In genomic region chr1:44034976-44035716, GRCh38 we compare ENCODE assay signal across 21 cellular contexts. TPM values are rescaled to one million over a fixed set of nuclear protein-coding genes. Genes with fewer than 3 reads are reported as not detected.
A peak's percentile ranks its signal among the peaks of the same experiment; 100 is the strongest.
DNase-seq lines count a peak whose midpoint lies in the region; ATAC-seq and TF ChIP-seq lines count a peak whose summit lies in the region.
"Had no signal": no experiment of that assay in that cellular context is flagged by ENCODE, and none has a peak within 500 bp of the region (broad histone marks: within the 10 kb centered on the region; RNA-seq: fewer than 3 reads in every experiment).

No MANE protein-coding gene starts in this region.

- WGBS in esophagus squamous epithelium, 2 donors, result 82 to 94% methylated on average over 4 to 5 of the region's 11 CpGs

- TF ChIP-seq POLR2A in esophagus squamous epithelium (IDR thresholded peaks at IDR 0.05), result no peak
- no peak for TF ChIP-seq POLR2A in vagina (IDR thresholded peaks at IDR 0.05)

- H3K4me1 ChIP-seq in esophagus squamous epithelium (peaks cover 9 to 63% (median 35%) of the 10 kb centered on the region in 3 donors), vagina (peaks cover 27% of the 10 kb centered on the region)

- H3K27me3 ChIP-seq in esophagus squamous epithelium, result no peaks in the 10 kb centered on the region
- H3K27me3 ChIP-seq in vagina, result no peaks in the 10 kb centered on the region
- H3K27me3 ChIP-seq: foreskin keratinocyte, right lobe of liver had no signal

- DNase-seq in cardiac septum (ENCODE audit: low spot score), result peak; percentile 50
- no peak for DNase-seq in left cardiac atrium
- no peak for DNase-seq in esophagus squamous epithelium (lab: John Stamatoyannopoulos, UW)
- peak; percentile 65 for DNase-seq in posterior vena cava (ENCODE audit: low spot score)
- DNase-seq in vagina (ENCODE audit: extremely low spot score in 2 of 2), result no peak
- no peak for DNase-seq in natural killer cell
- DNase-seq in germinal center (ENCODE audit: low spot score), result no peak
- DNase-seq: activated CD4-positive, CD25-positive, alpha-beta regulatory T cell; activated naive CD8-positive, alpha-beta T cell treated with anti-CD3 and anti-CD28 coated beads, Interleukin-2, amount 50 U/mL, for 24 hours; foreskin keratinocyte; NCI-H2081; NCI-H510A; SHP77; stimulated activated CD4-positive, alpha-beta T cell treated with anti-CD3 and anti-CD28 coated beads, Interleukin-1b, Interleukin-23, amount 100 ng/mL, for 48 hours; T-helper 17 cell had no signal

- H3K27ac ChIP-seq in esophagus squamous epithelium (peak overlapping the region; percentile 26 to 71 (median 62)), vagina (peak overlapping the region; percentile 65)
- H3K27ac ChIP-seq: C4-2B, foreskin keratinocyte, HL-60, right lobe of liver had no signal

- H3K27ac Mint-ChIP-seq in natural killer cell, result no peak overlapping the region
- H3K27ac Mint-ChIP-seq in stimulated activated memory B cell treated with anti-CD40 and anti-IgM and Interleukin-4, amounts not matched to agents 10 μg/mL and 1 μg/mL and 100 μg/mL, for 72 hours, result no peak overlapping the region
- H3K27ac Mint-ChIP-seq: activated naive CD8-positive, alpha-beta T cell treated with anti-CD3 and anti-CD28 coated beads, Interleukin-2, amount 50 U/mL, for 24 hours; activated T-helper 17 cell treated with anti-CD3 and anti-CD28 coated beads, Interleukin-2, amount 50 U/mL, for 72 hours; natural killer cell treated with Interleukin-12 subunit alpha and Interleukin-12 subunit beta and Interleukin-15 and Interleukin-18, amount 100 ng/mL, for 72 hours had no signal

- H3K36me3 ChIP-seq in esophagus squamous epithelium (no peaks in the 10 kb centered on the region), vagina (no peaks in the 10 kb centered on the region)
- H3K36me3 ChIP-seq: right lobe of liver had no signal

- H3K36me3 Mint-ChIP-seq in natural killer cell, result no peaks in the 10 kb centered on the region
- H3K36me3 Mint-ChIP-seq in stimulated activated memory B cell treated with anti-CD40 and anti-IgM and Interleukin-4, amounts not matched to agents 10 μg/mL and 1 μg/mL and 100 μg/mL, for 72 hours, result no peaks in the 10 kb centered on the region
- H3K36me3 Mint-ChIP-seq: natural killer cell treated with Interleukin-12 subunit alpha and Interleukin-12 subunit beta and Interleukin-15 and Interleukin-18, amount 100 ng/mL, for 72 hours had no signal

- H3K4me3 ChIP-seq in esophagus squamous epithelium (no peak overlapping the region), vagina (no peak overlapping the region)
- H3K4me3 ChIP-seq: right lobe of liver had no signal

- TF ChIP-seq CTCF in esophagus squamous epithelium (IDR thresholded peaks at IDR 0.05), result no peak
- no peak for TF ChIP-seq CTCF in vagina (IDR thresholded peaks at IDR 0.05)
- TF ChIP-seq CTCF in natural killer cell (IDR thresholded peaks at IDR 0.05), result no peak

- peaks cover 6 to 7% of the 10 kb centered on the region in 2 donors for H3K27me3 Mint-ChIP-seq in natural killer cell (ENCODE audit: low read depth in 2 of 2)
- no peaks in the 10 kb centered on the region for H3K27me3 Mint-ChIP-seq in stimulated activated memory B cell treated with anti-CD40 and anti-IgM and Interleukin-4, amounts not matched to agents 10 μg/mL and 1 μg/mL and 100 μg/mL, for 72 hours
- H3K27me3 Mint-ChIP-seq: activated naive CD8-positive, alpha-beta T cell treated with anti-CD3 and anti-CD28 coated beads, Interleukin-2, amount 50 U/mL, for 24 hours; activated T-helper 17 cell treated with anti-CD3 and anti-CD28 coated beads, Interleukin-2, amount 50 U/mL, for 72 hours had no signal

- H3K4me3 Mint-ChIP-seq in natural killer cell, result no peak overlapping the region
- no peak overlapping the region for H3K4me3 Mint-ChIP-seq in stimulated activated memory B cell treated with anti-CD40 and anti-IgM and Interleukin-4, amounts not matched to agents 10 μg/mL and 1 μg/mL and 100 μg/mL, for 72 hours
- H3K4me3 Mint-ChIP-seq: activated naive CD8-positive, alpha-beta T cell treated with anti-CD3 and anti-CD28 coated beads, Interleukin-2, amount 50 U/mL, for 24 hours; activated T-helper 17 cell treated with anti-CD3 and anti-CD28 coated beads, Interleukin-2, amount 50 U/mL, for 72 hours; natural killer cell treated with Interleukin-12 subunit alpha and Interleukin-12 subunit beta and Interleukin-15 and Interleukin-18, amount 100 ng/mL, for 72 hours; T-helper 17 cell had no signal

- H3K4me1 Mint-ChIP-seq in natural killer cell, result peaks cover 0 to 11% of the 10 kb centered on the region in 2 donors
- H3K4me1 Mint-ChIP-seq in stimulated activated memory B cell treated with anti-CD40 and anti-IgM and Interleukin-4, amounts not matched to agents 10 μg/mL and 1 μg/mL and 100 μg/mL, for 72 hours, result peaks cover 10% of the 10 kb centered on the region

- no peaks in the 10 kb centered on the region for H3K9me3 ChIP-seq in esophagus squamous epithelium
- no peaks in the 10 kb centered on the region for H3K9me3 ChIP-seq in vagina
- H3K9me3 ChIP-seq: right lobe of liver had no signal

- intact Hi-C loops in cardiac septum (cut with DNase I) (loop anchor here (5.0 to 10.0 kb wide), 3 partner anchors 88 to 500 kb away; partner anchors contain the start of genes IPO13 and PTPRF), left cardiac atrium (cut with DNase I) (loop anchor here in 1 of 2 donors (5.0 kb wide), 2 partner anchors 33 to 508 kb away; no protein-coding TSS in a partner anchor), esophagus squamous epithelium (cut with DNase I) (loop anchor here (5.0 to 10.0 kb wide), 2 partner anchors 33 to 90 kb away; partner anchors contain the start of gene IPO13), posterior vena cava (cut with DNase I) (loop anchor here in 1 of 2 donors (5.0 kb wide), 1 partner anchor 38 kb away; no protein-coding TSS in a partner anchor), vagina (cut with DNase I) (no loop called here), natural killer cell (cut with micrococcal nuclease) (no loop called here)

- no peaks in the 10 kb centered on the region for H3K9me3 Mint-ChIP-seq in natural killer cell
- H3K9me3 Mint-ChIP-seq in stimulated activated memory B cell treated with anti-CD40 and anti-IgM and Interleukin-4, amounts not matched to agents 10 μg/mL and 1 μg/mL and 100 μg/mL, for 72 hours, result no peaks in the 10 kb centered on the region
- H3K9me3 Mint-ChIP-seq: activated naive CD8-positive, alpha-beta T cell treated with anti-CD3 and anti-CD28 coated beads, Interleukin-2, amount 50 U/mL, for 24 hours; activated T-helper 17 cell treated with anti-CD3 and anti-CD28 coated beads, Interleukin-2, amount 50 U/mL, for 72 hours; natural killer cell treated with Interleukin-12 subunit alpha and Interleukin-12 subunit beta and Interleukin-15 and Interleukin-18, amount 100 ng/mL, for 72 hours had no signal

- ATAC-seq in left cardiac atrium, result no peak
- ATAC-seq in natural killer cell, result no peak
- ATAC-seq in stimulated activated memory B cell treated with anti-CD40 and anti-IgM and Interleukin-4, amounts not matched to agents 10 μg/mL and 1 μg/mL and 100 μg/mL, for 72 hours, result no peak
- ATAC-seq: activated T-helper 17 cell treated with anti-CD3 and anti-CD28 coated beads, Interleukin-2, amount 50 U/mL, for 72 hours; foreskin keratinocyte; T-helper 17 cell had no signal

RNA-seq across cellular contexts. Expression of gene SLC6A9, which starts 3.9 kb away (rescaled TPM):
- total RNA-seq in cardiac septum, result 1.8 TPM
- total RNA-seq in left cardiac atrium, result 1 to 10 TPM; 1.3 to 3.1 TPM
- total RNA-seq in esophagus squamous epithelium, result 10 to 100 TPM; 10.4 to 40.0 (median 23.2) TPM
- 10 to 100 TPM in 1 of 2 donors, 1 to 10 TPM in 1; 7.8 to 12.2 TPM for total RNA-seq in posterior vena cava
- 24.3 TPM for total RNA-seq in vagina
- total RNA-seq in natural killer cell, result under 1 TPM in 2 of 3 donors, not detected in 1; 0.29 to 0.55 TPM

RNA-seq across cellular contexts. Expression of gene CCDC24, which starts 43.7 kb away (rescaled TPM):
- total RNA-seq in cardiac septum (1.9 TPM), left cardiac atrium (1 to 10 TPM; 1.8 to 2.2 TPM), esophagus squamous epithelium (1 to 10 TPM; 3.0 to 7.3 (median 4.7) TPM), posterior vena cava (1 to 10 TPM; 2.5 to 4.1 TPM), vagina (14.5 TPM), natural killer cell (1 to 10 TPM; 3.8 to 5.2 (median 3.9) TPM)

RNA-seq across cellular contexts. Expression of gene B4GALT2, which starts 56.1 kb away (rescaled TPM):
- 44.3 TPM for total RNA-seq in cardiac septum
- total RNA-seq in left cardiac atrium, result 10 to 100 TPM; 35.5 to 44.2 TPM
- 10 to 100 TPM; 38.9 to 59.3 (median 48.3) TPM for total RNA-seq in esophagus squamous epithelium
- 10 to 100 TPM; 39.0 to 45.7 TPM for total RNA-seq in posterior vena cava
- 31.4 TPM for total RNA-seq in vagina
- total RNA-seq in natural killer cell, result 1 to 10 TPM; 1.5 to 5.5 (median 2.2) TPM

Comparison
In these comparisons a context has a peak if more than half of its experiments do, and no peak if none do; other contexts are left out.
1. DNase-seq: peak in cardiac septum (single experiment) and posterior vena cava (single experiment); none in left cardiac atrium (single experiment), esophagus squamous epithelium (single experiment), vagina (0 of 2), natural killer cell (single experiment) and germinal center (single experiment).
2. intact Hi-C loops: an anchor here in cardiac septum (5.0 to 10.0 kb wide) and esophagus squamous epithelium (5.0 to 10.0 kb wide); none called in vagina and natural killer cell.